Comparison of ENCODE assay signal across 19 cellular contexts in genomic region chr16:48321307-48322036, GRCh38.
DNase-seq lines count a peak whose midpoint lies in the region; ATAC-seq and TF ChIP-seq lines count a peak whose summit lies in the region.
"Had no signal": no experiment of that assay in that cellular context is flagged by ENCODE, and none has a peak within 500 bp of the region (broad histone marks: within the 10 kb centered on the region; RNA-seq: fewer than 3 reads in every experiment).

No MANE protein-coding gene starts in this region.

- H3K4me1 Mint-ChIP-seq in activated naive CD8-positive, alpha-beta T cell treated with anti-CD3 and anti-CD28 coated beads, Interleukin-2, amount 50 U/mL, for 24 hours: peaks cover 32% of the 10 kb centered on the region

- H3K27ac ChIP-seq in AG04450 (ENCODE audit: low read depth, low read length): peak overlapping the region; percentile 59
- H3K27ac ChIP-seq: ascending aorta, hepatocyte had no signal

- H3K36me3 Mint-ChIP-seq in activated naive CD8-positive, alpha-beta T cell treated with anti-CD3 and anti-CD28 coated beads, Interleukin-2, amount 50 U/mL, for 24 hours (ENCODE audit: low read depth): peaks cover 31% of the 10 kb centered on the region

- no peak overlapping the region for H3K4me3 Mint-ChIP-seq in activated naive CD8-positive, alpha-beta T cell treated with anti-CD3 and anti-CD28 coated beads, Interleukin-2, amount 50 U/mL, for 24 hours
- H3K4me3 Mint-ChIP-seq: CD4-positive, CD25-positive, alpha-beta regulatory T cell; IgD-negative memory B cell; naive thymus-derived CD8-positive, alpha-beta T cell; stimulated activated naive CD8-positive, alpha-beta T cell treated with anti-CD3 and anti-CD28 coated beads, Interleukin-15, Interleukin-2, amounts not matched to agents 100 ng/mL and 50 ng/mL, for 24 hours had no signal

- CTCF ChIA-PET in AG04450 (lab: Charles Lee): interaction anchor here (1.0 to 1.3 kb wide), 3 partner anchors 31 to 302 kb away, joined by 3 to 8 read pairs (median 3); no protein-coding TSS in a partner anchor

- ATAC-seq in activated naive CD8-positive, alpha-beta T cell treated with anti-CD3 and anti-CD28 coated beads, Interleukin-2, amount 50 U/mL, for 24 hours: peak; percentile 82
- ATAC-seq: naive thymus-derived CD8-positive, alpha-beta T cell had no signal

- no peak overlapping the region for H3K4me3 ChIP-seq in AG04450 (ENCODE audit: low read depth, low read length)
- no peak overlapping the region for H3K4me3 ChIP-seq in foreskin fibroblast (ENCODE audit: low read depth in 1 of 2, low read length in 2 of 2)
- H3K4me3 ChIP-seq in HAP-1: no peak overlapping the region
- H3K4me3 ChIP-seq: ascending aorta, hepatocyte, left ventricle myocardium inferior had no signal

- no peaks in the 10 kb centered on the region; the same call in 1 of the 2 replicates for H3K4me1 ChIP-seq in HAP-1

- DNase-seq in AG04450 (ENCODE audit: low read depth, low spot score) (no peak), ELR (ENCODE audit: low read depth) (peak; percentile 61), foreskin fibroblast (peak; percentile 29 to 60), 8988T (no peak), hepatic stellate cell (ENCODE audit: low spot score) (no peak), NCI-H1694 treated with DMSO at 0.1 percent for 48 hours (lab: John Stamatoyannopoulos, UW) (no peak), HAP-1 (ENCODE audit: low spot score in 2 of 2) (no peak)
- no peak for DNase-seq in activated naive CD8-positive, alpha-beta T cell treated with anti-CD3 and anti-CD28 coated beads, Interleukin-2, amount 50 U/mL, for 24 hours
- DNase-seq: CD4-positive, CD25-positive, alpha-beta regulatory T cell; effector memory CD4-positive, alpha-beta T cell; left ventricle myocardium inferior; naive thymus-derived CD8-positive, alpha-beta T cell; NCI-H187 treated with DMSO at 0.1 percent for 48 hours; retina; SHP77 treated with DMSO at 0.1 percent for 48 hours had no signal

- H3K27me3 Mint-ChIP-seq in activated naive CD8-positive, alpha-beta T cell treated with anti-CD3 and anti-CD28 coated beads, Interleukin-2, amount 50 U/mL, for 24 hours: no peaks in the 10 kb centered on the region
- H3K27me3 Mint-ChIP-seq: CD4-positive, CD25-positive, alpha-beta regulatory T cell; IgD-negative memory B cell; naive thymus-derived CD8-positive, alpha-beta T cell; stimulated activated naive CD8-positive, alpha-beta T cell treated with anti-CD3 and anti-CD28 coated beads, Interleukin-15, Interleukin-2, amounts not matched to agents 100 ng/mL and 50 ng/mL, for 24 hours had no signal

- H3K36me3 ChIP-seq in HAP-1 (replicated peaks): peaks cover 12% of the 10 kb centered on the region
- H3K36me3 ChIP-seq: ascending aorta had no signal

- POLR2A ChIA-PET in AG04450 (lab: Yijun Ruan, JAX): interaction anchor here (0.6 kb wide), 1 partner anchor 52 kb away, joined by 3 read pairs; no protein-coding TSS in a partner anchor

- H3K9me3 ChIP-seq in AG04450 (ENCODE audit: control insufficient read depth, insufficient read depth, low read length) (no peaks in the 10 kb centered on the region), HAP-1 (no peaks in the 10 kb centered on the region)
- H3K9me3 ChIP-seq: ascending aorta, left ventricle myocardium inferior had no signal

- in situ Hi-C loops in HAP-1 (cut with MboI; ENCODE audit: low sequenced_read_pairs): no loop called here

- TF ChIP-seq CTCF in AG04450 (IDR thresholded peaks at IDR 0.05; ENCODE audit: low read depth, low read length): no peak
- TF ChIP-seq CTCF in foreskin fibroblast (IDR thresholded peaks at IDR 0.05; ENCODE audit: low read depth, low read length): no peak

- H3K9me3 Mint-ChIP-seq in activated naive CD8-positive, alpha-beta T cell treated with anti-CD3 and anti-CD28 coated beads, Interleukin-2, amount 50 U/mL, for 24 hours: no peaks in the 10 kb centered on the region
- H3K9me3 Mint-ChIP-seq: CD4-positive, CD25-positive, alpha-beta regulatory T cell; IgD-negative memory B cell; naive thymus-derived CD8-positive, alpha-beta T cell; stimulated activated naive CD8-positive, alpha-beta T cell treated with anti-CD3 and anti-CD28 coated beads, Interleukin-15, Interleukin-2, amounts not matched to agents 100 ng/mL and 50 ng/mL, for 24 hours had no signal

- H3K27me3 ChIP-seq in AG04450 (ENCODE audit: control insufficient read depth, insufficient read depth, low read length): no peaks in the 10 kb centered on the region
- H3K27me3 ChIP-seq in HAP-1 (ENCODE audit: low read depth): no peaks in the 10 kb centered on the region
- H3K27me3 ChIP-seq: ascending aorta, hepatocyte had no signal

- H3K27ac Mint-ChIP-seq in activated naive CD8-positive, alpha-beta T cell treated with anti-CD3 and anti-CD28 coated beads, Interleukin-2, amount 50 U/mL, for 24 hours: no peak overlapping the region
- H3K27ac Mint-ChIP-seq: CD4-positive, CD25-positive, alpha-beta regulatory T cell; stimulated activated naive CD8-positive, alpha-beta T cell treated with anti-CD3 and anti-CD28 coated beads, Interleukin-15, Interleukin-2, amounts not matched to agents 100 ng/mL and 50 ng/mL, for 24 hours had no signal

Comparison
In these comparisons a context has a peak if more than half of its experiments do, and no peak if none do; other contexts are left out.
1. DNase-seq: peak in ELR (single experiment) and foreskin fibroblast (2 of 2); none in AG04450 (single experiment), activated naive CD8-positive, alpha-beta T cell treated with anti-CD3 and anti-CD28 coated beads, Interleukin-2, amount 50 U/mL, for 24 hours (single experiment), 8988T (single experiment), hepatic stellate cell (single experiment), NCI-H1694 treated with DMSO at 0.1 percent for 48 hours (single experiment) and HAP-1 (0 of 2).